10 cellular contexts compared by ENCODE assay signal in genomic region chr4:151782296-151782695, GRCh38.
"Had no signal": no experiment of that assay in that cellular context is flagged by ENCODE, and none has a peak within 500 bp of the region (broad histone marks: within the 10 kb centered on the region; RNA-seq: fewer than 3 reads in every experiment).

No MANE protein-coding gene starts in this region.

- H3K4me3 ChIP-seq: GM23248, HAP-1, K562 had no signal

- ATAC-seq: HCT116, HepG2, K562 had no signal

- DNase-seq: GM23248, GOT3, H7, HFFc6 had no signal

- H3K9me3 ChIP-seq: HAP-1 had no signal

- H3K9me3 Mint-ChIP-seq: HFFc6, IgD-negative memory B cell had no signal

- H3K4me3 Mint-ChIP-seq: HFFc6, IgD-negative memory B cell had no signal

- H3K4me1 Mint-ChIP-seq: IgD-negative memory B cell had no signal

- H3K27ac Mint-ChIP-seq: HFFc6, IgD-negative memory B cell had no signal

- H3K36me3 ChIP-seq: HAP-1 had no signal

- H3K27ac ChIP-seq: GM23248, HL-60 had no signal
